1 cellular context compared by ENCODE assay signal in genomic region chr13:32142956-32143375, GRCh38.
TF ChIP-seq lines count a peak whose summit lies in the region.

No MANE protein-coding gene starts in this region.

TF ChIP-seq in HepG2, 621 proteins besides CTCF, POLR2A, EP300 and RAD21 (continued from another document):
- peak; percentile 31; the same call in 1 of the 2 replicates for TF ChIP-seq GMEB1 (CRISPR knock-in tag; IDR thresholded peaks at IDR 0.05; ENCODE audit: borderline replicate concordance)
- TF ChIP-seq ATM (IDR thresholded peaks at IDR 0.05; ENCODE audit: borderline replicate concordance): no peak
- peak; percentile 90; the same call in 1 of the 2 replicates for TF ChIP-seq MED13 (CRISPR knock-in tag; IDR thresholded peaks at IDR 0.05)
- no peak for TF ChIP-seq BORCS8-MEF2B (CRISPR knock-in tag; IDR thresholded peaks at IDR 0.05)
- TF ChIP-seq MXI1 (IDR thresholded peaks at IDR 0.05; ENCODE audit: borderline replicate concordance, low read depth, low read length): peak; percentile 43; the same call in 1 of the 3 replicates
- TF ChIP-seq ZNF790 (CRISPR knock-in tag; IDR thresholded peaks at IDR 0.05; ENCODE audit: borderline replicate concordance): no peak
- peak; percentile 94 for TF ChIP-seq KDM1A (CRISPR knock-in tag; IDR thresholded peaks at IDR 0.05)
- TF ChIP-seq ZBTB7B (CRISPR knock-in tag; IDR thresholded peaks at IDR 0.05): peak; percentile 82; the same call in 1 of the 2 replicates
- no peak for TF ChIP-seq ZSCAN5A (CRISPR knock-in tag; IDR thresholded peaks at IDR 0.05; ENCODE audit: borderline replicate concordance)
- TF ChIP-seq CSRNP1 (CRISPR knock-in tag; IDR thresholded peaks at IDR 0.05): no peak
- peak; percentile 97 for TF ChIP-seq BCL6 (CRISPR knock-in tag; IDR thresholded peaks at IDR 0.05)
- TF ChIP-seq PPARG (CRISPR knock-in tag; conservative IDR thresholded peaks at IDR 0.05): 0 out of 2 replicates have a peak, but pooled peaks have one; percentile 64
- peak; percentile 85; the same call in 1 of the 2 replicates for TF ChIP-seq ZNF124 (CRISPR knock-in tag; IDR thresholded peaks at IDR 0.05)
- peak; percentile 88 for TF ChIP-seq ZKSCAN8 (CRISPR knock-in tag; IDR thresholded peaks at IDR 0.05; ENCODE audit: borderline replicate concordance)
